1 cellular context compared by ENCODE assay signal in genomic region chrX:13048265-13048664, GRCh38.
TF ChIP-seq lines count a peak whose summit lies in the region.

No MANE protein-coding gene starts in this region.

TF ChIP-seq in IMR-90, 13 proteins besides CTCF, POLR2A, EP300 and RAD21 (continued from another document):
- TF ChIP-seq USF2 (IDR thresholded peaks at IDR 0.05; ENCODE audit: low read depth, low read length): no peak
- TF ChIP-seq, protein P1, sequence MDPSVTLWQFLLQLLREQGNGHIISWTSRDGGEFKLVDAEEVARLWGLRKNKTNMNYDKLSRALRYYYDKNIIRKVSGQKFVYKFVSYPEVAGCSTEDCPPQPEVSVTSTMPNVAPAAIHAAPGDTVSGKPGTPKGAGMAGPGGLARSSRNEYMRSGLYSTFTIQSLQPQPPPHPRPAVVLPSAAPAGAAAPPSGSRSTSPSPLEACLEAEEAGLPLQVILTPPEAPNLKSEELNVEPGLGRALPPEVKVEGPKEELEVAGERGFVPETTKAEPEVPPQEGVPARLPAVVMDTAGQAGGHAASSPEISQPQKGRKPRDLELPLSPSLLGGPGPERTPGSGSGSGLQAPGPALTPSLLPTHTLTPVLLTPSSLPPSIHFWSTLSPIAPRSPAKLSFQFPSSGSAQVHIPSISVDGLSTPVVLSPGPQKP (IDR thresholded peaks at IDR 0.05; ENCODE audit: borderline replicate concordance, low read depth, low read length): no peak
- no peak for TF ChIP-seq MAFK (IDR thresholded peaks at IDR 0.05; ENCODE audit: low read depth, low read length)
- no peak for TF ChIP-seq CEBPB (IDR thresholded peaks at IDR 0.05; ENCODE audit: low read depth, low read length)
- TF ChIP-seq SMC3 (IDR thresholded peaks at IDR 0.05; ENCODE audit: low read depth, low read length): no peak
- TF ChIP-seq MAZ (IDR thresholded peaks at IDR 0.05; ENCODE audit: borderline replicate concordance, low read depth, low read length): no peak
- TF ChIP-seq NFE2L2 (IDR thresholded peaks at IDR 0.05; ENCODE audit: low read depth, low read length): no peak
